23 cellular contexts compared by ENCODE assay signal in genomic region chr4:91746551-91746950, GRCh38.
"Had no signal": no experiment of that assay in that cellular context is flagged by ENCODE, and none has a peak within 500 bp of the region (broad histone marks: within the 10 kb centered on the region; RNA-seq: fewer than 3 reads in every experiment).

No MANE protein-coding gene starts in this region.

- H3K4me3 Mint-ChIP-seq: activated CD8-positive, alpha-beta T cell treated with anti-CD3 and anti-CD28 coated beads, Interleukin-2, amount 10 ng/mL, durations not matched to agents 7 days and 5 days; activated naive CD4-positive, alpha-beta T cell treated with anti-CD3 and anti-CD28 coated beads, Interleukin-2, amount 50 U/mL, for 24 hours; brain; central memory CD8-positive, alpha-beta T cell had no signal

- ATAC-seq: activated CD4-positive, CD25-positive, alpha-beta regulatory T cell treated with anti-CD3 and anti-CD28 coated beads, Interleukin-2, amount 50 U/mL, for 24 hours; activated CD8-positive, alpha-beta T cell treated with anti-CD3 and anti-CD28 coated beads, Interleukin-2, amount 10 ng/mL, durations not matched to agents 7 days and 5 days had no signal

- H3K27me3 ChIP-seq: Peyer's patch, SJSA1 had no signal

- H3K27me3 Mint-ChIP-seq: activated naive CD4-positive, alpha-beta T cell treated with anti-CD3 and anti-CD28 coated beads, Interleukin-2, amount 50 U/mL, for 24 hours; brain; central memory CD8-positive, alpha-beta T cell had no signal

- H3K27ac Mint-ChIP-seq: activated CD8-positive, alpha-beta T cell treated with anti-CD3 and anti-CD28 coated beads, Interleukin-2, amount 10 ng/mL, durations not matched to agents 7 days and 5 days; activated naive CD4-positive, alpha-beta T cell treated with anti-CD3 and anti-CD28 coated beads, Interleukin-2, amount 50 U/mL, for 24 hours; brain had no signal

- H3K36me3 Mint-ChIP-seq: activated naive CD4-positive, alpha-beta T cell treated with anti-CD3 and anti-CD28 coated beads, Interleukin-2, amount 50 U/mL, for 24 hours; brain had no signal

- H3K36me3 ChIP-seq: Peyer's patch, SJSA1 had no signal

- DNase-seq: activated CD4-positive, alpha-beta T cell treated with anti-CD3 and anti-CD28 coated beads for 4 hours; activated CD8-positive, alpha-beta memory T cell treated with anti-CD3 and anti-CD28 coated beads, Interleukin-2, amount 50 U/mL, for 48 hours; activated CD8-positive, alpha-beta T cell treated with anti-CD3 and anti-CD28 coated beads, Interleukin-2, amount 10 ng/mL, durations not matched to agents 7 days and 5 days; activated effector memory CD4-positive, alpha-beta T cell treated with Interleukin-2 at 50 U/mL for 16 hours; activated naive CD4-positive, alpha-beta T cell; activated T-cell treated with anti-CD3 and anti-CD28 coated beads, Interleukin-2, amount 50 U/mL, for 1 hour; amniotic stem cell; NCI-H146; NCI-H187 treated with DMSO at 0.1 percent for 48 hours; NCI-H2081 treated with DMSO at 0.1 percent for 48 hours; NCI-H2227 treated with DMSO at 0.1 percent for 48 hours; NCI-H446 treated with DMSO at 0.1 percent for 48 hours; NCI-H524 treated with DMSO at 0.1 percent for 48 hours; NCI-H774; NK-92 treated with Interleukin-12 subunit alpha and Interleukin-12 subunit beta, amount 100 ng/mL, for 24 hours; Peyer's patch; T-helper 2 cell; T1000 had no signal

- H3K4me3 ChIP-seq: Peyer's patch, SJSA1 had no signal

- H3K4me1 ChIP-seq: Peyer's patch, SJSA1 had no signal

- H3K9me3 ChIP-seq: Peyer's patch had no signal

- H3K4me1 Mint-ChIP-seq: activated naive CD4-positive, alpha-beta T cell treated with anti-CD3 and anti-CD28 coated beads, Interleukin-2, amount 50 U/mL, for 24 hours; brain; central memory CD8-positive, alpha-beta T cell had no signal

- H3K27ac ChIP-seq: Peyer's patch, SJSA1 had no signal
